In genomic region chr7:68217426-68217825, GRCh38 we compare ENCODE assay signal across 28 cellular contexts.
"Had no signal": no experiment of that assay in that cellular context is flagged by ENCODE, and none has a peak within 500 bp of the region (broad histone marks: within the 10 kb centered on the region; RNA-seq: fewer than 3 reads in every experiment).

No MANE protein-coding gene starts in this region.

- ATAC-seq: naive thymus-derived CD8-positive, alpha-beta T cell; natural killer cell treated with Interleukin-12 subunit alpha and Interleukin-12 subunit beta and Interleukin-15 and Interleukin-18, amount 100 ng/mL, for 72 hours; pancreas; right cardiac atrium; sciatic nerve; stimulated activated memory B cell treated with anti-CD40 and anti-IgM and Interleukin-4, amounts not matched to agents 10 μg/mL and 1 μg/mL and 100 μg/mL, for 72 hours; stimulated activated naive CD8-positive, alpha-beta T cell treated with anti-CD3 and anti-CD28 coated beads, Interleukin-15, amount 100 ng/mL, for 72 hours; stimulated activated naive CD8-positive, alpha-beta T cell treated with anti-CD3 and anti-CD28 coated beads, Interleukin-15, Interleukin-2, amounts not matched to agents 100 U/mL and 50 U/mL, for 24 hours; upper lobe of right lung had no signal

- H3K4me1 ChIP-seq: pancreas, prostate gland, spleen, suprapubic skin, testis, transverse colon, upper lobe of right lung, vagina had no signal

- H3K36me3 ChIP-seq: neutrophil, pancreas, prostate gland, spleen, suprapubic skin, tibial artery, transverse colon, upper lobe of right lung, vagina had no signal

- H3K27me3 ChIP-seq: neutrophil, pancreas, spleen, suprapubic skin, testis, tibial artery, transverse colon, upper lobe of right lung, vagina had no signal

- FAIRE-seq: pancreas had no signal

- H3K9me3 ChIP-seq: neutrophil, pancreas, prostate gland, suprapubic skin, testis, tibial artery, transverse colon, upper lobe of right lung, vagina had no signal

- H3K27ac ChIP-seq: neutrophil, pancreas, prostate gland, skin epidermis, spleen, suprapubic skin, testis, tibial artery, transverse colon, upper lobe of right lung, vagina had no signal

- H3K4me2 ChIP-seq: smooth muscle cell had no signal

- DNase-seq: naive thymus-derived CD8-positive, alpha-beta T cell; nephron progenitor cell; nucleus accumbens; pancreas; right cardiac atrium; stimulated activated CD4-positive, alpha-beta T cell treated with anti-CD3 and anti-CD28 coated beads, Interleukin-12 subunit alpha, Interleukin-12 subunit beta, amount 100 ng/mL, for 4 hours; stimulated activated CD4-positive, alpha-beta T cell treated with anti-CD3 and anti-CD28 coated beads, Interleukin-1b, Interleukin-23, amount 100 ng/mL, for 48 hours; stimulated activated CD4-positive, alpha-beta T cell treated with anti-CD3 and anti-CD28 coated beads, Interleukin-4, amount 100 ng/mL, for 1 hour; stimulated activated CD4-positive, alpha-beta T cell treated with anti-CD3 and anti-CD28 coated beads, Interleukin-4, amount 100 ng/mL, for 4 hours; stimulated activated CD8-positive, alpha-beta memory T cell treated with anti-CD3 and anti-CD28 coated beads, Interleukin-4, amount 100 ng/mL, for 48 hours; stimulated activated naive CD4-positive, alpha-beta T cell; stimulated activated naive CD8-positive, alpha-beta T cell treated with anti-CD3 and anti-CD28 coated beads, Interleukin-15, amount 100 ng/mL, for 72 hours; stimulated activated naive CD8-positive, alpha-beta T cell treated with anti-CD3 and anti-CD28 coated beads, Interleukin-15, Interleukin-2, amounts not matched to agents 100 U/mL and 50 U/mL, for 24 hours; substantia nigra; testis; tibial artery; transverse colon; upper lobe of right lung had no signal

- H3K4me3 ChIP-seq: pancreas, prostate gland, skin epidermis, smooth muscle cell, spleen, suprapubic skin, testis, tibial artery, transverse colon, upper lobe of right lung, vagina had no signal
